ENCODE assay signal across 1 cellular context in genomic region chr6:150867117-150867516, GRCh38.
TF ChIP-seq lines count a peak whose summit lies in the region.

No MANE protein-coding gene starts in this region.

TF ChIP-seq in GM12878, 131 proteins besides CTCF, POLR2A, EP300 and RAD21 (continued from another document):
- TF ChIP-seq BCLAF1 (IDR thresholded peaks at IDR 0.05): no peak
- no peak for TF ChIP-seq MTA3 (IDR thresholded peaks at IDR 0.05; ENCODE audit: borderline replicate concordance, low read length)
- TF ChIP-seq ZNF217 (IDR thresholded peaks at IDR 0.05): no peak
- no peak for TF ChIP-seq RBBP5 (conservative IDR thresholded peaks at IDR 0.05)
- TF ChIP-seq TCF12 (IDR thresholded peaks at IDR 0.05; ENCODE audit: low read depth, low read length): no peak
- no peak for TF ChIP-seq BCL3 (IDR thresholded peaks at IDR 0.05; ENCODE audit: borderline replicate concordance, insufficient read depth, low read depth, low read length, poor library complexity, severe bottlenecking)
